In genomic region chr2:9749546-9750223, GRCh38 we compare ENCODE assay signal across 22 cellular contexts.
"Had no signal": no experiment of that assay in that cellular context is flagged by ENCODE, and none has a peak within 500 bp of the region (broad histone marks: within the 10 kb centered on the region; RNA-seq: fewer than 3 reads in every experiment).

No MANE protein-coding gene starts in this region.

- H3K4me3 ChIP-seq: esophagus muscularis mucosa, gastrocnemius medialis, heart right ventricle, psoas muscle, testis, tibial nerve, upper lobe of right lung, vagina had no signal

- H3K36me3 ChIP-seq: esophagus muscularis mucosa, gastrocnemius medialis, heart right ventricle, neutrophil, tibial nerve, upper lobe of right lung, vagina had no signal

- H3K9me3 ChIP-seq: esophagus muscularis mucosa, gastrocnemius medialis, neutrophil, psoas muscle, testis, tibial nerve, upper lobe of right lung, vagina had no signal

- H3K9me3 Mint-ChIP-seq: nephron progenitor cell had no signal

- H3K27ac Mint-ChIP-seq: nephron progenitor cell had no signal

- FAIRE-seq: endometrium, islet of Langerhans, small intestine had no signal

- DNase-seq: effector memory CD4-positive, alpha-beta T cell; gastrocnemius medialis; heart right ventricle; hypothalamus; kidney glomerular epithelial cell; mammary epithelial cell; nephron progenitor cell; psoas muscle; retina; small intestine; stimulated activated CD4-positive, alpha-beta T cell treated with anti-CD3 and anti-CD28 coated beads, Interleukin-2, amount 100 ng/mL, for 48 hours; stimulated activated naive CD8-positive, alpha-beta T cell treated with anti-CD3 and anti-CD28 coated beads, Interleukin-15, Interleukin-2, amounts not matched to agents 100 U/mL and 50 U/mL, for 24 hours; testis; upper lobe of right lung had no signal

- H3K27me3 ChIP-seq: gastrocnemius medialis, testis, tibial nerve, upper lobe of right lung, vagina had no signal

- ATAC-seq: gastrocnemius medialis; heart right ventricle; psoas muscle; sciatic nerve; stimulated activated naive CD8-positive, alpha-beta T cell treated with anti-CD3 and anti-CD28 coated beads, Interleukin-15, Interleukin-2, amounts not matched to agents 100 U/mL and 50 U/mL, for 24 hours; upper lobe of right lung had no signal

- H3K4me3 Mint-ChIP-seq: nephron progenitor cell had no signal

- H3K27ac ChIP-seq: epithelial cell of prostate, esophagus muscularis mucosa, heart right ventricle, neutrophil, psoas muscle, testis, tibial nerve, upper lobe of right lung, vagina had no signal
